11 cellular contexts compared by ENCODE assay signal in genomic region chr10:27746364-27747095, GRCh38. TPM values are rescaled to one million over a fixed set of nuclear protein-coding genes. Genes with fewer than 3 reads are reported as not detected.
DNase-seq lines count a peak whose midpoint lies in the region; ATAC-seq and TF ChIP-seq lines count a peak whose summit lies in the region.
"Had no signal": no experiment of that assay in that cellular context is flagged by ENCODE, and none has a peak within 500 bp of the region (broad histone marks: within the 10 kb centered on the region; RNA-seq: fewer than 3 reads in every experiment).

No MANE protein-coding gene starts in this region.

- no peak overlapping the region for H3K4me2 ChIP-seq in Karpas-422 (ENCODE audit: low read depth, low read length, poor library complexity, severe bottlenecking)

- ATAC-seq in activated B cell treated with CpG ODN at 0.5 μM for 24 hours (ENCODE audit: low read depth) (no peak), gastrocnemius medialis (no peak), GM21390 (IDR thresholded peaks at IDR 0.05; ENCODE audit: unreplicated experiment) (no peak), HG03139 (IDR thresholded peaks at IDR 0.05; ENCODE audit: unreplicated experiment) (no peak)

- intact Hi-C loops in Calu3 (cut with micrococcal nuclease; ENCODE audit: unreplicated experiment) = no loop called here
- intact Hi-C loops in activated B cell treated with CpG ODN at 0.5 μM for 24 hours (cut with micrococcal nuclease) = loop anchor here (10.0 kb wide), 2 partner anchors 382 to 1532 kb away; partner anchors contain the start of gene GAD2
- intact Hi-C loops in gastrocnemius medialis (cut with DNase I; ENCODE audit: low total_unique reads) = no loop called here

- POLR2A ChIA-PET in activated B cell treated with CpG ODN at 0.5 μM for 24 hours (lab: Charles Lee) = no interaction called here

- no peaks in the 10 kb centered on the region for H3K9me2 ChIP-seq in Karpas-422 (replicated peaks; ENCODE audit: insufficient read depth, low read length)

- H3K4me1 Mint-ChIP-seq in Calu3 (ENCODE audit: low read depth, unreplicated experiment) = peaks cover 15% of the 10 kb centered on the region
- H3K4me1 Mint-ChIP-seq in activated B cell treated with CpG ODN at 0.5 μM for 24 hours = peaks cover 24% of the 10 kb centered on the region

- in situ Hi-C loops in gastrocnemius medialis (cut with MboI; ENCODE audit: low sequenced_read_pairs in 4 of 4) = loop anchor here (25.0 kb wide), 2 partner anchors 441 to 641 kb away; no protein-coding TSS in a partner anchor

- no peak overlapping the region for H3K9ac ChIP-seq in Karpas-422 (ENCODE audit: low read length)

- no peak for TF ChIP-seq CTCF in Calu3 (IDR thresholded peaks at IDR 0.05; ENCODE audit: unreplicated experiment)
- TF ChIP-seq CTCF in activated B cell treated with CpG ODN at 0.5 μM for 24 hours (IDR thresholded peaks at IDR 0.05) = no peak
- no peak for TF ChIP-seq CTCF in fibroblast of mammary gland (conservative IDR thresholded peaks at IDR 0.05; ENCODE audit: control insufficient read depth, insufficient read depth, low read depth, low read length)
- no peak for TF ChIP-seq CTCF in gastrocnemius medialis (IDR thresholded peaks at IDR 0.05 in 4 of 5, conservative IDR thresholded peaks at IDR 0.05 in 1 of 5)

- peak overlapping the region; percentile 19 for H3K4me3 ChIP-seq in fibroblast of mammary gland (ENCODE audit: control insufficient read depth, low read depth, low read length)
- peak overlapping the region; percentile 35 to 67 (median 54) for H3K4me3 ChIP-seq in gastrocnemius medialis
- H3K4me3 ChIP-seq in Karpas-422 (ENCODE audit: low read length) = no peak overlapping the region

- no peaks in the 10 kb centered on the region for H3K36me3 ChIP-seq in gastrocnemius medialis
- H3K36me3 ChIP-seq in Karpas-422 (ENCODE audit: insufficient read depth, low read length) = no peaks in the 10 kb centered on the region

- no peak overlapping the region for H2AFZ ChIP-seq in Karpas-422 (ENCODE audit: low read length)

- H3K4me3 Mint-ChIP-seq in Calu3 (ENCODE audit: low read depth, unreplicated experiment) (peak overlapping the region; percentile 85), activated B cell treated with CpG ODN at 0.5 μM for 24 hours (no peak overlapping the region)

- H4K20me1 ChIP-seq in Karpas-422 (ENCODE audit: insufficient read depth, low read depth, low read length) = no peaks in the 10 kb centered on the region

- CTCF ChIA-PET in Calu3 (lab: Charles Lee) (no interaction called here), activated B cell treated with CpG ODN at 0.5 μM for 24 hours (lab: Charles Lee) (no interaction called here)

- H3K4me1 ChIP-seq in gastrocnemius medialis (peaks cover 11 to 45% of the 10 kb centered on the region in 2 donors), Karpas-422 (ENCODE audit: low read length) (no peaks in the 10 kb centered on the region)

- peaks cover 71% of the 10 kb centered on the region for H3K27me3 Mint-ChIP-seq in Calu3 (ENCODE audit: unreplicated experiment)
- peaks cover 47% of the 10 kb centered on the region for H3K27me3 Mint-ChIP-seq in activated B cell treated with CpG ODN at 0.5 μM for 24 hours

- H3K79me2 ChIP-seq in Karpas-422 (ENCODE audit: low read length) = no peaks in the 10 kb centered on the region

- BruUV-seq in Calu3 (replicated peaks; lab: Mats Ljungman, UMichigan) = no TSS peak

- H3K27ac Mint-ChIP-seq in Calu3 (ENCODE audit: unreplicated experiment) (no peak overlapping the region), activated B cell treated with CpG ODN at 0.5 μM for 24 hours (peak overlapping the region; percentile 7)

- no peaks in the 10 kb centered on the region for H3K9me3 Mint-ChIP-seq in Calu3 (ENCODE audit: low read depth, unreplicated experiment)
- no peaks in the 10 kb centered on the region for H3K9me3 Mint-ChIP-seq in activated B cell treated with CpG ODN at 0.5 μM for 24 hours

- TF ChIP-seq POLR2A in gastrocnemius medialis (IDR thresholded peaks at IDR 0.05) = no peak

- H3K27me3 ChIP-seq in gastrocnemius medialis (peaks cover 71 to 85% (median 78%) of the 10 kb centered on the region in 3 donors), Karpas-422 (ENCODE audit: low read length) (no peaks in the 10 kb centered on the region)

- H3K27ac ChIP-seq in gastrocnemius medialis (no peak overlapping the region), Karpas-422 (ENCODE audit: low read length) (no peak overlapping the region)
- H3K27ac ChIP-seq: VCaP had no signal

- H3K36me3 Mint-ChIP-seq in Calu3 (ENCODE audit: insufficient read depth, unreplicated experiment) (peaks cover 39% of the 10 kb centered on the region), activated B cell treated with CpG ODN at 0.5 μM for 24 hours (ENCODE audit: low read depth) (no peaks in the 10 kb centered on the region)

- DNase-seq in Calu3 (no peak), activated B cell treated with CpG ODN at 0.5 μM for 24 hours (no peak), fibroblast of mammary gland (ENCODE audit: low read depth) (no peak), gastrocnemius medialis (no peak), Karpas-422 (no peak), NCI-H2196 (lab: John Stamatoyannopoulos, UW; ENCODE audit: unreplicated experiment) (no peak)
- DNase-seq: foreskin melanocyte, NCI-H2081 had no signal

- no peaks in the 10 kb centered on the region for H3K9me3 ChIP-seq in gastrocnemius medialis
- H3K9me3 ChIP-seq in Karpas-422 (ENCODE audit: low read length) = no peaks in the 10 kb centered on the region; the same call in 1 of the 2 replicates

RNA-seq across cellular contexts. Expression of gene MKX, which starts 0.9 kb away (rescaled TPM):
- 1.5 and 2.3 TPM in 2 replicates for total RNA-seq in Calu3 (2022)
- not detected in 2 replicates for total RNA-seq in activated B cell treated with CpG ODN at 0.5 μM for 24 hours
- 1 to 10 TPM in 1 of 4 donors, under 1 TPM in 1, not detected in 2; 0.53 to 1.2 TPM for total RNA-seq in gastrocnemius medialis
- total RNA-seq in Karpas-422 (2014; rRNA removed; shearing (Covaris generic); ENCODE audit: low replicate concordance) = not detected in 2 replicates
